In the genomic region with DNA sequence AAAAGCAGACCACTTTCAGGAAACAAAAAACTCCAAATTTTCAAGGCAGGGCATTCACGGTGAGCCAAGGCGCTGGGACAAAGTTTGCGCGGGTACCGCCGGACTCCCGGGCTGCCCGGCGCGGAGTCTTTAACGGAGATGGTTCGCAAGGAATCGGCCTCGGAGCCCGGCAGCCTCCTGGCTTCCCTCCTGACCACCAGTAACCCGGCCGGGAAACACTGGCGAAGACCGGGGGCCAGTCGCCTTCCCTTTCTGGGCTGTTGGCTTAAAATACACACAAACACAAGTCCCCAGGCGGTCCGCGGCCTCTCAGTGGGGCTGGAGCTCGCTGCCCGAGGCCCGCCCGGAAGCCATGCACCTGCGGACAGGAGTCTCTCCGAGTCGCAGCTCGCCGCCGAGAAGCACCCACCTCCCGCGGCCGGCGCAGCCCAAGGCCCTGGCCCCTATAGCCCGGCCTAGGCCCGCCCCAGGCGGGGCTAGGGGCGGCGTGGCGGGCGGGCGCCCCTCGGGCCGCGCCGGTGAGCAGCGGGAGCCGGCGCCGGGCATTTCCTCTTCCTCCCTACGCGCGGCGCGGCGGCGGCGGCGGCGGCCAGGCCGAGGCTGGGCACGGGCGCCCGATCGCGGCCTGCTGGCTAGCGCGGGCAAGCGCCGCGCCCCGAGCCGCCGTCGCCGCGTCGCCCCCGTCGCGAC, we compare ENCODE assay signal across 8 cellular contexts. TPM values are rescaled to one million over a fixed set of nuclear protein-coding genes. Genes with fewer than 3 reads are reported as not detected.
DNase-seq lines count a peak whose midpoint lies in the region; ATAC-seq and TF ChIP-seq lines count a peak whose summit lies in the region.

No MANE protein-coding gene starts in this region.

- H3K27me3 Mint-ChIP-seq in neural progenitor cell (ENCODE audit: insufficient read depth, low read depth), result peaks cover 3% of the 10 kb centered on the region

- H3K4me3 ChIP-seq in foreskin fibroblast (ENCODE audit: low read depth in 1 of 2, low read length in 2 of 2), result peak overlapping the region; percentile 77 to 93
- H3K4me3 ChIP-seq in neural progenitor cell, result peak overlapping the region; percentile 90

- peak overlapping the region; percentile 89 for H3K9ac ChIP-seq in neural progenitor cell

- peak overlapping the region; percentile 98 for H3K27ac Mint-ChIP-seq in neural progenitor cell

- peak overlapping the region; percentile 93 for H3K4me3 Mint-ChIP-seq in neural progenitor cell

- peaks cover 53% of the 10 kb centered on the region for H4K20me1 ChIP-seq in neural progenitor cell (ENCODE audit: low read depth)

- DNase-seq in AG08395 (ENCODE audit: low spot score) (peak; percentile 41), OCI-M1 (lab: John Stamatoyannopoulos, UW) (peak; percentile 66), foreskin fibroblast (peak; percentile 20 to 69), neural progenitor cell (ENCODE audit: low spot score) (peak; percentile 81), superior temporal gyrus (ENCODE audit: extremely low spot score) (peak; percentile 43)
- peak; percentile 49 for DNase-seq in activated T-helper 9 cell treated with anti-CD3 and anti-CD28 coated beads, Interleukin-2, amount 50 U/mL, for 16 hours (ENCODE audit: low read depth)

- H3F3A ChIP-seq in neural progenitor cell (ENCODE audit: low read depth), result peaks cover 53% of the 10 kb centered on the region

- peaks cover 28% of the 10 kb centered on the region for H3K4me1 ChIP-seq in neural progenitor cell

- H3K9me3 Mint-ChIP-seq in neural progenitor cell, result no peaks in the 10 kb centered on the region

- H3K4me2 ChIP-seq in neural progenitor cell, result peak overlapping the region; percentile 86

- no peaks in the 10 kb centered on the region for H3K9me3 ChIP-seq in neural progenitor cell (ENCODE audit: low read depth)

- TF ChIP-seq CTCF in foreskin fibroblast (IDR thresholded peaks at IDR 0.05; ENCODE audit: low read depth, low read length), result no peak
- TF ChIP-seq CTCF in neural progenitor cell (IDR thresholded peaks at IDR 0.05), result no peak

- peaks cover 94% of the 10 kb centered on the region for H3K79me2 ChIP-seq in neural progenitor cell (ENCODE audit: low read depth)

- peak; percentile 31 for ATAC-seq in GM18873 (IDR thresholded peaks at IDR 0.05; ENCODE audit: low FRiP score, unreplicated experiment)
- ATAC-seq in HG03103 (IDR thresholded peaks at IDR 0.05; ENCODE audit: low read depth, unreplicated experiment), result peak; percentile 24

- peaks cover 39% of the 10 kb centered on the region for H3K4me1 Mint-ChIP-seq in neural progenitor cell

- peak overlapping the region; percentile 99 for H3K27ac ChIP-seq in neural progenitor cell

- H3K36me3 ChIP-seq in neural progenitor cell, result peaks cover 6% of the 10 kb centered on the region

- peaks cover 13% of the 10 kb centered on the region for H3K36me3 Mint-ChIP-seq in neural progenitor cell

- no peak overlapping the region for H2AFZ ChIP-seq in neural progenitor cell (replicated peaks)

- no peaks in the 10 kb centered on the region for H3K27me3 ChIP-seq in neural progenitor cell

RNA-seq across cellular contexts. Expression of gene KCMF1, which starts 0.6 kb away (rescaled TPM):
- total RNA-seq in neural progenitor cell (ENCODE audit: low replicate concordance), result 74.0 and 99.7 TPM in 2 replicates

Comparison
In these comparisons a context has a peak if more than half of its experiments do, and no peak if none do; other contexts are left out.
1. Peak in every context shown above with its lines: DNase-seq, ATAC-seq, H3K4me3 ChIP-seq and H3K27ac ChIP-seq.